9 cellular contexts compared by ENCODE assay signal in the genomic region with DNA sequence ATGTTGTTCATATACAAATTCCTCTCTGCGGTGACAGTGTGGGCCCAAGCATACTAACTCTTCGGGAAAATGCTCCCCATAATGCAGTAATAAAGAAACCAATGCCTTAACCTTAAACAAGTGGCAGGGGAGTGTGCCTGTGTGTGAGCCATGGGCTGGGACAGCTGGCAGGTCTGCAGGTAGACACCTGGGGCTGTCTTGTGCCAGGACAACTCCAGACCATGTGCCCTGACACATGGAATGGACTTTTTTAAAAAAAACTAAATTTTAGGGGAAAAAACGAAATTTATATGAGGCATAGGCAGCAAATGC.
DNase-seq lines count a peak whose midpoint lies in the region; ATAC-seq and TF ChIP-seq lines count a peak whose summit lies in the region.
"Had no signal": no experiment of that assay in that cellular context is flagged by ENCODE, and none has a peak within 500 bp of the region (broad histone marks: within the 10 kb centered on the region; RNA-seq: fewer than 3 reads in every experiment).

No MANE protein-coding gene starts in this region.

- peak overlapping the region; percentile 96 to 99 (median 98) for H3K4me3 Mint-ChIP-seq in CD4-positive, CD25-positive, alpha-beta regulatory T cell

- H2AFZ ChIP-seq in parathyroid adenoma, result no peak overlapping the region

- peaks cover 56% of the 10 kb centered on the region for H3K4me1 ChIP-seq in CD4-positive, CD25-positive, alpha-beta regulatory T cell (ENCODE audit: control insufficient read depth, insufficient read depth, low read length, poor library complexity, severe bottlenecking)
- H3K4me1 ChIP-seq in effector memory CD4-positive, alpha-beta T cell (ENCODE audit: control insufficient read depth, insufficient read depth, low read length, poor library complexity, severe bottlenecking), result peaks cover 21% of the 10 kb centered on the region
- no peaks in the 10 kb centered on the region for H3K4me1 ChIP-seq in parathyroid adenoma

- H3K4me1 Mint-ChIP-seq in CD4-positive, CD25-positive, alpha-beta regulatory T cell, result peaks cover 23 to 39% (median 37%) of the 10 kb centered on the region in 4 donors

- TF ChIP-seq CTCF in parathyroid adenoma (IDR thresholded peaks at IDR 0.05), result no peak

- peak overlapping the region; percentile 100 for H3K4me3 ChIP-seq in CD4-positive, CD25-positive, alpha-beta regulatory T cell (ENCODE audit: low read depth, low read length)
- peak overlapping the region; percentile 90 for H3K4me3 ChIP-seq in effector memory CD4-positive, alpha-beta T cell (ENCODE audit: insufficient read depth, low read depth, low read length, poor library complexity, severe bottlenecking)
- H3K4me3 ChIP-seq in parathyroid adenoma (ENCODE audit: low read depth, low read length), result no peak overlapping the region

- peaks cover 74% of the 10 kb centered on the region for H3K36me3 ChIP-seq in CD4-positive, CD25-positive, alpha-beta regulatory T cell (ENCODE audit: control insufficient read depth, insufficient read depth, low read length)
- H3K36me3 ChIP-seq in KOPT-K1 (ENCODE audit: insufficient read depth, low read length), result peaks cover 71% of the 10 kb centered on the region
- H3K36me3 ChIP-seq in effector memory CD4-positive, alpha-beta T cell (ENCODE audit: control insufficient read depth, insufficient read depth, low read length), result peaks cover 46% of the 10 kb centered on the region
- no peaks in the 10 kb centered on the region for H3K36me3 ChIP-seq in parathyroid adenoma (ENCODE audit: control insufficient read depth, insufficient read depth, low read length)

- H3K79me2 ChIP-seq in parathyroid adenoma, result no peaks in the 10 kb centered on the region

- peak overlapping the region; percentile 97 for H3K27ac ChIP-seq in CD4-positive, CD25-positive, alpha-beta regulatory T cell (ENCODE audit: insufficient read depth, low read length, poor library complexity, severe bottlenecking)
- H3K27ac ChIP-seq in KOPT-K1 (ENCODE audit: low read depth, low read length, poor library complexity, severe bottlenecking) (peak overlapping the region; percentile 99), parathyroid adenoma (no peak overlapping the region)
- peak overlapping the region; percentile 93 for H3K27ac ChIP-seq in effector memory CD4-positive, alpha-beta T cell (ENCODE audit: insufficient read depth, low read length, poor library complexity, severe bottlenecking)

- H3K9me3 Mint-ChIP-seq in CD4-positive, CD25-positive, alpha-beta regulatory T cell, result peaks cover 0 to 1% (median 0%) of the 10 kb centered on the region in 7 donors

- H3K27ac Mint-ChIP-seq in CD4-positive, CD25-positive, alpha-beta regulatory T cell, result peak overlapping the region; percentile 91 to 98 (median 95)

- H3K4me2 ChIP-seq in parathyroid adenoma (ENCODE audit: low read length), result peak overlapping the region; percentile 11

- no peaks in the 10 kb centered on the region for H3K27me3 Mint-ChIP-seq in CD4-positive, CD25-positive, alpha-beta regulatory T cell

- ATAC-seq in CD4-positive, CD25-positive, alpha-beta regulatory T cell (ENCODE audit: low read depth in 2 of 2), result no peak
- ATAC-seq in HG03521 (IDR thresholded peaks at IDR 0.05; ENCODE audit: unreplicated experiment) (no peak), GM21825 (IDR thresholded peaks at IDR 0.05; ENCODE audit: unreplicated experiment) (no peak)

- no peaks in the 10 kb centered on the region for H3K9me3 ChIP-seq in CD4-positive, CD25-positive, alpha-beta regulatory T cell (ENCODE audit: control insufficient read depth in 2 of 2, low read length in 2 of 2)
- H3K9me3 ChIP-seq in KOPT-K1 (ENCODE audit: insufficient read depth, low read length, poor library complexity, severe bottlenecking), result no peaks in the 10 kb centered on the region
- no peaks in the 10 kb centered on the region for H3K9me3 ChIP-seq in effector memory CD4-positive, alpha-beta T cell (ENCODE audit: control insufficient read depth, low read length)
- no peaks in the 10 kb centered on the region for H3K9me3 ChIP-seq in parathyroid adenoma (ENCODE audit: control insufficient read depth, low read length)

- H3K36me3 Mint-ChIP-seq in CD4-positive, CD25-positive, alpha-beta regulatory T cell, result peaks cover 97% of the 10 kb centered on the region

- peak in 1 of 3 donors; percentile 47 for DNase-seq in CD4-positive, CD25-positive, alpha-beta regulatory T cell
- no peak for DNase-seq in effector memory CD4-positive, alpha-beta T cell
- no peak for DNase-seq in NCI-H146 treated with DMSO at 0.1 percent for 48 hours (lab: John Stamatoyannopoulos, UW; ENCODE audit: unreplicated experiment)
- no peak for DNase-seq in NCI-H1436 (lab: John Stamatoyannopoulos, UW)
- DNase-seq: NCI-H2171 had no signal

- no peak overlapping the region for H3K9ac ChIP-seq in parathyroid adenoma

- H3K27me3 ChIP-seq in CD4-positive, CD25-positive, alpha-beta regulatory T cell (ENCODE audit: control insufficient read depth, insufficient read depth, low read length), result no peaks in the 10 kb centered on the region
- no peaks in the 10 kb centered on the region for H3K27me3 ChIP-seq in effector memory CD4-positive, alpha-beta T cell (replicated peaks; ENCODE audit: control insufficient read depth, insufficient read depth, low read length, poor library complexity, severe bottlenecking)
- H3K27me3 ChIP-seq in parathyroid adenoma (ENCODE audit: control insufficient read depth, insufficient read depth, low read length), result no peaks in the 10 kb centered on the region
